In the genomic region with DNA sequence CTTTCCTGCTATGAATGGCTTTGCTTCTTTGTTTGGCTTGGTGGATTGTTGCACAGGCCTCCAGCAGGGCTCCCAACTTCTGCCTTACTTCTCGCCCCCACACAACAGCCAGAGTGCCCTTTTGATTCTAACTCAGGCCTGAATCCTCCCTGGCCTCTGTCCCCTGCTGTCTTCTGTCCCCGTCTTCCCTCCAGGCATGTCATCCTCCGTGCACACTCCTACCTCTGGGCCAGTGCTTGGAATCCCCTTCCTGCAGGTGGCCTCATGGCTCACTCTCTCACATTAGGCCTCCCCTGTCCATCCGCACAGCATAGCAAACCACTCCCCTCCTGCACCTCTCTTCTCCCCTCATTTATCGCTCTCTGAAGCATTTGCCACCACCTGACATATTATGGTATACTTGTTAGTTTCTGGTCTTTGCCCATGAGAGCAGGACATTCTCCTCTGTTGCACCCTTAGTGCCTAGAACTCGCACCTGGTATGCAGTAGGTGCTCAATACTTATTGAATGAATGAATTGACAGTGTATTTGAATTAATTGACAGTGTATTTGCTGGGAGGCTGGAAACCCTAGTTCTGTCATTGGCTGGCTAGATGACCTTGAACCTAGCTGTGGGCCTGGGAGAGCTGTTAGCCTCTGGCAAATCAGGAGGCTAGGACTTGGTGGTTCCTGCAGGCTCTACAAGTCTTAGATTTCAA, we compare ENCODE assay signal across 2 cellular contexts.
TF ChIP-seq lines count a peak whose summit lies in the region.

No MANE protein-coding gene starts in this region.

TF ChIP-seq in HCT116, 20 proteins besides CTCF, POLR2A, EP300 and RAD21:
- TF ChIP-seq SRF (IDR thresholded peaks at IDR 0.05; ENCODE audit: low read depth): no peak
- TF ChIP-seq, protein P1, sequence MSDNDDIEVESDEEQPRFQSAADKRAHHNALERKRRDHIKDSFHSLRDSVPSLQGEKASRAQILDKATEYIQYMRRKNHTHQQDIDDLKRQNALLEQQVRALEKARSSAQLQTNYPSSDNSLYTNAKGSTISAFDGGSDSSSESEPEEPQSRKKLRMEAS (IDR thresholded peaks at IDR 0.05): no peak
- TF ChIP-seq YY1 (IDR thresholded peaks at IDR 0.05; ENCODE audit: extremely low read depth, insufficient replicate concordance, low read depth, low read length): no peak
- TF ChIP-seq, protein P2, sequence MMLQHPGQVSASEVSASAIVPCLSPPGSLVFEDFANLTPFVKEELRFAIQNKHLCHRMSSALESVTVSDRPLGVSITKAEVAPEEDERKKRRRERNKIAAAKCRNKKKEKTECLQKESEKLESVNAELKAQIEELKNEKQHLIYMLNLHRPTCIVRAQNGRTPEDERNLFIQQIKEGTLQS (IDR thresholded peaks at IDR 0.05): no peak
- TF ChIP-seq SP1 (IDR thresholded peaks at IDR 0.05; ENCODE audit: low read depth): no peak
- no peak for TF ChIP-seq SIN3A (IDR thresholded peaks at IDR 0.05; ENCODE audit: low read depth)
- no peak for TF ChIP-seq CBX3 (IDR thresholded peaks at IDR 0.05; ENCODE audit: low read depth)
- TF ChIP-seq, protein P3, sequence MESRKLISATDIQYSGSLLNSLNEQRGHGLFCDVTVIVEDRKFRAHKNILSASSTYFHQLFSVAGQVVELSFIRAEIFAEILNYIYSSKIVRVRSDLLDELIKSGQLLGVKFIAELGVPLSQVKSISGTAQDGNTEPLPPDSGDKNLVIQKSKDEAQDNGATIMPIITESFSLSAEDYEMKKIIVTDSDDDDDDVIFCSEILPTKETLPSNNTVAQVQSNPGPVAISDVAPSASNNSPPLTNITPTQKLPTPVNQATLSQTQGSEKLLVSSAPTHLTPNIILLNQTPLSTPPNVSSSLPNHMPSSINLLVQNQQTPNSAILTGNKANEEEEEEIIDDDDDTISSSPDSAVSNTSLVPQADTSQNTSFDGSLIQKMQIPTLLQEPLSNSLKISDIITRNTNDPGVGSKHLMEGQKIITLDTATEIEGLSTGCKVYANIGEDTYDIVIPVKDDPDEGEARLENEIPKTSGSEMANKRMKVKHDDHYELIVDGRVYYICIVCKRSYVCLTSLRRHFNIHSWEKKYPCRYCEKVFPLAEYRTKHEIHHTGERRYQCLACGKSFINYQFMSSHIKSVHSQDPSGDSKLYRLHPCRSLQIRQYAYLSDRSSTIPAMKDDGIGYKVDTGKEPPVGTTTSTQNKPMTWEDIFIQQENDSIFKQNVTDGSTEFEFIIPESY (IDR thresholded peaks at IDR 0.05; ENCODE audit: extremely low read depth, insufficient replicate concordance, low read length): no peak
- TF ChIP-seq ZNF274 (IDR thresholded peaks at IDR 0.05; ENCODE audit: low read depth, low read length): no peak
- no peak for TF ChIP-seq EGR1 (IDR thresholded peaks at IDR 0.05; ENCODE audit: low read depth)
- TF ChIP-seq, protein P4, sequence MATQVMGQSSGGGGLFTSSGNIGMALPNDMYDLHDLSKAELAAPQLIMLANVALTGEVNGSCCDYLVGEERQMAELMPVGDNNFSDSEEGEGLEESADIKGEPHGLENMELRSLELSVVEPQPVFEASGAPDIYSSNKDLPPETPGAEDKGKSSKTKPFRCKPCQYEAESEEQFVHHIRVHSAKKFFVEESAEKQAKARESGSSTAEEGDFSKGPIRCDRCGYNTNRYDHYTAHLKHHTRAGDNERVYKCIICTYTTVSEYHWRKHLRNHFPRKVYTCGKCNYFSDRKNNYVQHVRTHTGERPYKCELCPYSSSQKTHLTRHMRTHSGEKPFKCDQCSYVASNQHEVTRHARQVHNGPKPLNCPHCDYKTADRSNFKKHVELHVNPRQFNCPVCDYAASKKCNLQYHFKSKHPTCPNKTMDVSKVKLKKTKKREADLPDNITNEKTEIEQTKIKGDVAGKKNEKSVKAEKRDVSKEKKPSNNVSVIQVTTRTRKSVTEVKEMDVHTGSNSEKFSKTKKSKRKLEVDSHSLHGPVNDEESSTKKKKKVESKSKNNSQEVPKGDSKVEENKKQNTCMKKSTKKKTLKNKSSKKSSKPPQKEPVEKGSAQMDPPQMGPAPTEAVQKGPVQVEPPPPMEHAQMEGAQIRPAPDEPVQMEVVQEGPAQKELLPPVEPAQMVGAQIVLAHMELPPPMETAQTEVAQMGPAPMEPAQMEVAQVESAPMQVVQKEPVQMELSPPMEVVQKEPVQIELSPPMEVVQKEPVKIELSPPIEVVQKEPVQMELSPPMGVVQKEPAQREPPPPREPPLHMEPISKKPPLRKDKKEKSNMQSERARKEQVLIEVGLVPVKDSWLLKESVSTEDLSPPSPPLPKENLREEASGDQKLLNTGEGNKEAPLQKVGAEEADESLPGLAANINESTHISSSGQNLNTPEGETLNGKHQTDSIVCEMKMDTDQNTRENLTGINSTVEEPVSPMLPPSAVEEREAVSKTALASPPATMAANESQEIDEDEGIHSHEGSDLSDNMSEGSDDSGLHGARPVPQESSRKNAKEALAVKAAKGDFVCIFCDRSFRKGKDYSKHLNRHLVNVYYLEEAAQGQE (IDR thresholded peaks at IDR 0.05; ENCODE audit: low read depth): no peak
TF ChIP-seq in HCT116: peak in this region for 0.

TF ChIP-seq in neural cell, 6 proteins besides CTCF, POLR2A, EP300 and RAD21:
- no peak for TF ChIP-seq TAF1 (IDR thresholded peaks at IDR 0.05; ENCODE audit: low read depth)
- TF ChIP-seq, protein P4 (IDR thresholded peaks at IDR 0.05; ENCODE audit: borderline replicate concordance): no peak
- TF ChIP-seq SMC3 (conservative IDR thresholded peaks at IDR 0.05; ENCODE audit: poor library complexity): no peak
- TF ChIP-seq MXI1 (conservative IDR thresholded peaks at IDR 0.05; ENCODE audit: poor library complexity, severe bottlenecking): no peak
- TF ChIP-seq EZH2 (IDR thresholded peaks at IDR 0.05; ENCODE audit: borderline replicate concordance, insufficient read depth, low read length, poor library complexity, severe bottlenecking): no peak
- TF ChIP-seq POLR2AphosphoS5 (IDR thresholded peaks at IDR 0.05): no peak
